In the genomic region with DNA sequence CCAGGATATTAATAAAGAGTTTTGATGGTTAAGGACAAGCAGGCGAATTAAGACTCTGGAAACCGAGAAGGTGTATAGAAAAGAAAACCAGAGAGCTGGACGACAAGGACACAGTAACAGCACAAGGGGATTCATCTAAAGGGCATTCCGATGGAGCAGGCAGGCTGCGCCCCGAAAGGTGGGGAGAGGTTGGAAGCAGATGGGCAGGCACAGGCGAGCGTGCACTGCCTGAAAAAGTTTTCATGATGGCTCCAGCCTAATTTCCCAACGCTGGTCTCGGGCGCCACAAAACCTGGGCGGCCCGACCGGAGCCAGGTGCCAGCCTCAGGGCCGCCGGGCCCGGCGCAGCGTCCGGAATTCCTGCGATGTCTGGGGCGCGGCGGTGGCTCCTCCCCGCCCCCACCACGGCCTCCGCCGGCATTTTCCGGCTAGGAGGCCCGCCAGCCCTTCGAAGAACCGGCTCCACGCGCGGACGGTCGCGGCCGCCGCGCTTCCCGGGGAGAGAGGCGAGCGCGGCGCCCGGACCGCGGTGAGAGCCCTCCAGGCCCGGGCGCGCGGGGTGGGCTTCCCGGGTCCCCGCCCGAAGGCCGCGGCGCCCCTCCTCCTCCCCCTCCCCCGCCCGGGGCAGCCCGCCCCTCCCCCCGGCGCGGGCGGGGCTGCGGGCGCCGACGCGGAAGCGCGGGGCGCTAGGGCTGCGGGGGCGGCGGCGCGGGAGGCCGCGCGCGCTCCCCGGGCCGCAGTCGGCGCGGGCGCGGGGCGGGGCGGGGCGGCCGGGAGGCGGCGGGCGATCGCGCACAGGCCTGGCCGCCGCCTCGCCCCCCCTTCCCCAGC, we compare ENCODE assay signal across 7 cellular contexts. TPM values are rescaled to one million over a fixed set of nuclear protein-coding genes. Genes with fewer than 3 reads are reported as not detected.
DNase-seq lines count a peak whose midpoint lies in the region; ATAC-seq, FAIRE-seq and TF ChIP-seq lines count a peak whose summit lies in the region.

No MANE protein-coding gene starts in this region.

- no peak for FAIRE-seq in GM18507 (lab: Jason Lieb, UNC)

- H3K27ac ChIP-seq in cingulate gyrus (ENCODE audit: low read depth, low read length) = peak overlapping the region; percentile 99

- ATAC-seq in HG02571 (IDR thresholded peaks at IDR 0.05; ENCODE audit: unreplicated experiment) (peak; percentile 41), left lobe of liver (peak; percentile 64)
- peak; percentile 1 to 3 for ATAC-seq in activated CD4-positive, CD25-positive, alpha-beta regulatory T cell treated with anti-CD3 and anti-CD28 coated beads, Interleukin-2, amount 50 U/mL, for 24 hours

- peak overlapping the region; percentile 90 for H3K4me3 ChIP-seq in NB4 (ENCODE audit: low read depth, low read length)

- DNase-seq in GM18507 (ENCODE audit: extremely low spot score, insufficient read length, low read depth) = peak; percentile 61
- peak; percentile 68 for DNase-seq in NB4 (ENCODE audit: low read depth)
- DNase-seq in left lobe of liver (ENCODE audit: low spot score) = peak; percentile 79
- peak; percentile 62 to 71 for DNase-seq in stimulated activated CD4-positive, alpha-beta T cell treated with anti-CD3 and anti-CD28 coated beads, Interleukin-2, amount 100 ng/mL, for 24 hours

- TF ChIP-seq POLR2A in NB4 (IDR thresholded peaks at IDR 0.05; ENCODE audit: extremely low read depth, insufficient read length) = peak; percentile 21

- no peak for TF ChIP-seq CTCF in NB4 (IDR thresholded peaks at IDR 0.05; ENCODE audit: low read depth, low read length)

RNA-seq across cellular contexts. Expression of a gene that starts 0.7 kb away (rescaled TPM):
- 21.6 TPM for total RNA-seq in left lobe of liver

Comparison
In these comparisons a context has a peak if more than half of its experiments do, and no peak if none do; other contexts are left out.
1. Peak in every context shown above with its lines: DNase-seq, ATAC-seq, H3K4me3 ChIP-seq and H3K27ac ChIP-seq.
2. ATAC-seq: peak in every context shown above with its lines; median percentile 64 in left lobe of liver; 41 in HG02571; 2 in activated CD4-positive, CD25-positive, alpha-beta regulatory T cell treated with anti-CD3 and anti-CD28 coated beads, Interleukin-2, amount 50 U/mL, for 24 hours.